In genomic region chr18:44909191-44909719, GRCh38 we compare ENCODE assay signal across 1 cellular context.
TF ChIP-seq lines count a peak whose summit lies in the region.

No MANE protein-coding gene starts in this region.

TF ChIP-seq in GM23338, 12 proteins besides CTCF, POLR2A, EP300 and RAD21 (continued from another document):
- TF ChIP-seq ETS1 (IDR thresholded peaks at IDR 0.05), result no peak
- TF ChIP-seq ZNF331 (CRISPR knock-in tag; IDR thresholded peaks at IDR 0.05; ENCODE audit: low read depth), result no peak
- no peak for TF ChIP-seq NANOG (IDR thresholded peaks at IDR 0.05; ENCODE audit: borderline replicate concordance)
